In genomic region chr4:1041936-1042330, GRCh38 we compare ENCODE assay signal across 1 cellular context.
TF ChIP-seq lines count a peak whose summit lies in the region.

No MANE protein-coding gene starts in this region.

TF ChIP-seq in H1, 55 proteins besides CTCF, POLR2A, EP300 and RAD21:
- TF ChIP-seq KDM5A (IDR thresholded peaks at IDR 0.05; ENCODE audit: low read length) (no peak), SAP30 (IDR thresholded peaks at IDR 0.05; ENCODE audit: insufficient read depth, insufficient replicate concordance, low read length) (no peak), SP4 (IDR thresholded peaks at IDR 0.05; ENCODE audit: low read length) (no peak), MAX (IDR thresholded peaks at IDR 0.05) (no peak), SIN3A (conservative IDR thresholded peaks at IDR 0.05 in 1 of 2, IDR thresholded peaks at IDR 0.05 in 1 of 2; ENCODE audit: low read depth in 1 of 2, low read length in 2 of 2) (no peak), CHD7 (IDR thresholded peaks at IDR 0.05; ENCODE audit: insufficient replicate concordance, low read length) (no peak), KDM1A (IDR thresholded peaks at IDR 0.05; ENCODE audit: borderline replicate concordance, low read length) (no peak), ATF2 (IDR thresholded peaks at IDR 0.05; ENCODE audit: low read length) (no peak), CTBP2 (IDR thresholded peaks at IDR 0.05; ENCODE audit: borderline replicate concordance, insufficient read depth, insufficient read length, low read length) (no peak), EZH2 (IDR thresholded peaks at IDR 0.05; ENCODE audit: low read depth, low read length, severe bottlenecking) (no peak), POU5F1 (IDR thresholded peaks at IDR 0.05; ENCODE audit: low read depth, low read length) (no peak), TBP (IDR thresholded peaks at IDR 0.05; ENCODE audit: low read depth, low read length) (no peak), SP2 (IDR thresholded peaks at IDR 0.05; ENCODE audit: low read length) (no peak), EGR1 (IDR thresholded peaks at IDR 0.05; ENCODE audit: borderline replicate concordance, low read depth, low read length) (no peak), SUZ12 (IDR thresholded peaks at IDR 0.05; ENCODE audit: low read length) (no peak), TEAD4 (IDR thresholded peaks at IDR 0.05; ENCODE audit: low read depth, low read length) (no peak), SRF (IDR thresholded peaks at IDR 0.05; ENCODE audit: low read depth, low read length) (no peak), JUND (IDR thresholded peaks at IDR 0.05; ENCODE audit: low read length) (no peak)
